ENCODE assay signal across 24 cellular contexts in the genomic region with DNA sequence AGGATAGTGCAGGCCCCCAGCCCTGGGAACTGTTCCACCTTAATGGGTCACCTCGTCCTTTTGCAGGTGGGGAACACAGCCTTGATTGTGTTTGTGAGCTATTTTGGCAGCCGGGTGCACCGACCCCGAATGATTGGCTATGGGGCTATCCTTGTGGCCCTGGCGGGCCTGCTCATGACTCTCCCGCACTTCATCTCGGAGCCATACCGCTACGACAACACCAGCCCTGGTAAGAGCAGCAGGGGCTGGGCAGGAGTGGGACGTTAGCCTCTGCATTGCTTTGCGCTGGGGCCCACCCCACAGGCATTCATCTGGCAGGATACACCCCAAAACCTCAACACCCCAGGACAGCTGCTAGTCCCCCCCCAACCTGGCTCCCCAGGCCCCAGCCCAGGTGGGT. TPM values are rescaled to one million over a fixed set of nuclear protein-coding genes. Genes with fewer than 3 reads are reported as not detected.
"Had no signal": no experiment of that assay in that cellular context is flagged by ENCODE, and none has a peak within 500 bp of the region (broad histone marks: within the 10 kb centered on the region; RNA-seq: fewer than 3 reads in every experiment).

No MANE protein-coding gene starts in this region.

- H3K9me3 ChIP-seq: MG63, SJSA1 had no signal

- FAIRE-seq: RCC 7860 had no signal

- H3K36me3 ChIP-seq: MG63, SJSA1 had no signal

- H3K27me3 ChIP-seq: MG63, SJSA1 had no signal

- H3K27ac ChIP-seq: SJSA1, SK-N-MC had no signal

- H3K4me3 ChIP-seq: MG63, SJSA1, SK-N-MC had no signal

- DNase-seq: IMR-90, Karpas-422, KG1, MG63, NCI-H1092, NCI-H1105 treated with DMSO at 0.1 percent for 48 hours, NCI-H1417 treated with DMSO at 0.1 percent for 48 hours, NCI-H146, NCI-H1694 treated with DMSO at 0.1 percent for 48 hours, NCI-H1930, NCI-H2081, NCI-H2107, NCI-H226, NCI-H446, NCI-H510A, NCI-H524 treated with DMSO at 0.1 percent for 48 hours, NCI-H69, NCI-H774, Right ventricle myocardium superior, RPMI8226, SIG-M5 had no signal

RNA-seq across cellular contexts. Expression of gene SLCO2B1, which starts 14.8 kb away (rescaled TPM):
- total RNA-seq: IMR-90 had no signal
- polyA plus RNA-seq: IMR-90 had no signal
